In the genomic region with DNA sequence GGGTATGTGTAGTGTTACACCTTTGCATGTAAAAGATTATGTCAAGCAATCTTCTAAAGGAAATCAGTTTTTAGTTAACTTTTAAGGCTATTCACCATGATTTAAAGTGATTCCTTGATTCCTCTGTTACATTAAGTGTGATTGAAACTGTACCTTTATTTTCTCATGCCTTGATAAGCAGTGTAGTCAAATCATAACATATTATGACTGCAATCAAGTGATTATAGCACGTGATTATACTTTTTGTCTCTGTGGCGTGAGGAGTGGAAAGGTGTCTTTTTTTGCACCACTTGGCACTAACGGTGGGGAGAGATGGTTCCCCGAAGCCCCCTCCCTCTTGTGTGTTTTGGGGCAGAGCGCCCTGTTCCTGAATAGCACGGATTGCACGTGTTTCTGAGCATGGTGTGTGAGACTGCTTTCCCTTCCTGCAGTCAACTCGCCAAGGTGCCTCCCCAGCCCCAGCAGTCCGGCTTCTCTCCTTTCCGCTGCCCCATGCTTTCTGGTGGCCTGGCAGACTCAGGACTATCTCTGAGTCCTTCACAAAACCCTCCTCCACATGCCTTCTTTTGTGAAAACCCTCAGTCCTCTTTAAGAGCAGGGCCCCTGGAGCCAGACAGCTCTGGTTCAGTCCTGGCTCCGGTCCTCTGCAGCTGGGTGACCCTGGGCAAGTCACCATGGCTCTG, we compare ENCODE assay signal across 22 cellular contexts.
"Had no signal": no experiment of that assay in that cellular context is flagged by ENCODE, and none has a peak within 500 bp of the region (broad histone marks: within the 10 kb centered on the region; RNA-seq: fewer than 3 reads in every experiment).

No MANE protein-coding gene starts in this region.

- ATAC-seq: foreskin keratinocyte; naive thymus-derived CD8-positive, alpha-beta T cell; stimulated activated effector memory CD8-positive, alpha-beta T cell treated with anti-CD3 and anti-CD28 coated beads, Interleukin-12 subunit alpha, Interleukin-12 subunit beta, amount 100 ng/mL, for 72 hours; stimulated activated naive CD8-positive, alpha-beta T cell treated with anti-CD3 and anti-CD28 coated beads, Interleukin-15, Interleukin-2, amounts not matched to agents 100 U/mL and 50 U/mL, for 24 hours had no signal

- H3K27ac ChIP-seq: colonic mucosa, foreskin keratinocyte, ovary, right atrium auricular region, suprapubic skin, thyroid gland, upper lobe of left lung, uterus had no signal

- H3K4me1 ChIP-seq: foreskin keratinocyte, suprapubic skin, uterus had no signal

- H3K9me3 ChIP-seq: colonic mucosa, ovary, right atrium auricular region, suprapubic skin, thyroid gland, upper lobe of left lung, uterus had no signal

- FAIRE-seq: endothelial cell of umbilical vein, small intestine had no signal

- H3K9me3 Mint-ChIP-seq: endodermal cell; naive thymus-derived CD8-positive, alpha-beta T cell; stimulated activated effector memory CD8-positive, alpha-beta T cell treated with anti-CD3 and anti-CD28 coated beads, Interleukin-12 subunit alpha, Interleukin-12 subunit beta, amount 100 ng/mL, for 72 hours had no signal

- H3K4me3 ChIP-seq: colonic mucosa, ovary, right atrium auricular region, suprapubic skin, thyroid gland, upper lobe of left lung, uterus had no signal

- H3K27me3 ChIP-seq: colonic mucosa, foreskin keratinocyte, ovary, right atrium auricular region, suprapubic skin, thyroid gland, upper lobe of left lung, uterus had no signal

- DNase-seq: dermis blood vessel endothelial cell; endodermal cell; erythroblast; foreskin keratinocyte; head of caudate nucleus; hippocampal formation; mesendoderm; naive thymus-derived CD8-positive, alpha-beta T cell; nucleus accumbens; ovary; small intestine; stimulated activated CD4-positive, alpha-beta T cell treated with anti-CD3 and anti-CD28 coated beads, Interleukin-4, amount 100 ng/mL, for 1 hour; stimulated activated CD8-positive, alpha-beta memory T cell treated with anti-CD3 and anti-CD28 coated beads, Interleukin-4, amount 100 ng/mL, for 48 hours; stimulated activated naive CD8-positive, alpha-beta T cell treated with anti-CD3 and anti-CD28 coated beads, Interleukin-15, Interleukin-2, amounts not matched to agents 100 U/mL and 50 U/mL, for 24 hours; thyroid gland; upper lobe of left lung; uterus had no signal

- H3K27ac Mint-ChIP-seq: endodermal cell; naive thymus-derived CD8-positive, alpha-beta T cell; stimulated activated effector memory CD8-positive, alpha-beta T cell treated with anti-CD3 and anti-CD28 coated beads, Interleukin-12 subunit alpha, Interleukin-12 subunit beta, amount 100 ng/mL, for 72 hours had no signal

- H3K36me3 ChIP-seq: colonic mucosa, ovary, right atrium auricular region, suprapubic skin, thyroid gland, upper lobe of left lung, uterus had no signal

- H3K36me3 Mint-ChIP-seq: naive thymus-derived CD8-positive, alpha-beta T cell; stimulated activated effector memory CD8-positive, alpha-beta T cell treated with anti-CD3 and anti-CD28 coated beads, Interleukin-12 subunit alpha, Interleukin-12 subunit beta, amount 100 ng/mL, for 72 hours had no signal

- H3K4me3 Mint-ChIP-seq: endodermal cell; naive thymus-derived CD8-positive, alpha-beta T cell; stimulated activated effector memory CD8-positive, alpha-beta T cell treated with anti-CD3 and anti-CD28 coated beads, Interleukin-12 subunit alpha, Interleukin-12 subunit beta, amount 100 ng/mL, for 72 hours had no signal
